8 cellular contexts compared by ENCODE assay signal in genomic region chr6:82365011-82365751, GRCh38. TPM values are rescaled to one million over a fixed set of nuclear protein-coding genes. Genes with fewer than 3 reads are reported as not detected.
DNase-seq lines count a peak whose midpoint lies in the region; ATAC-seq and TF ChIP-seq lines count a peak whose summit lies in the region.

No MANE protein-coding gene starts in this region.

- H3K9me3 ChIP-seq in left ventricle myocardium inferior (replicated peaks), result no peaks in the 10 kb centered on the region
- no peaks in the 10 kb centered on the region for H3K9me3 ChIP-seq in prostate gland

- H3K4me3 ChIP-seq in left ventricle myocardium inferior (peak overlapping the region; percentile 76), prostate gland (peak overlapping the region; percentile 65 to 67)

- no peaks in the 10 kb centered on the region for H3K9me3 Mint-ChIP-seq in activated T-helper 17 cell treated with anti-CD3 and anti-CD28 coated beads, Interleukin-2, amount 50 U/mL, for 72 hours

- DNase-seq in NCI-H82 (lab: John Stamatoyannopoulos, UW) (peak; percentile 41), NCI-H82 treated with DMSO at 0.1 percent for 48 hours (lab: John Stamatoyannopoulos, UW; ENCODE audit: unreplicated experiment) (no peak), HT-29 (ENCODE audit: low spot score) (peak; percentile 20), left ventricle myocardium inferior (no peak), prostate gland (ENCODE audit: low spot score) (peak; percentile 19), OCI-M2 (lab: John Stamatoyannopoulos, UW; ENCODE audit: unreplicated experiment) (no peak)

- intact Hi-C loops in left ventricle myocardium inferior (cut with micrococcal nuclease), result no loop called here
- intact Hi-C loops in prostate gland (cut with DNase I), result no loop called here

- ATAC-seq in activated T-helper 17 cell treated with anti-CD3 and anti-CD28 coated beads, Interleukin-2, amount 50 U/mL, for 72 hours (replicated peaks), result peak; percentile 27
- no peak for ATAC-seq in GM21367 (IDR thresholded peaks at IDR 0.05; ENCODE audit: unreplicated experiment)

- H3K27ac Mint-ChIP-seq in activated T-helper 17 cell treated with anti-CD3 and anti-CD28 coated beads, Interleukin-2, amount 50 U/mL, for 72 hours, result no peak overlapping the region

- TF ChIP-seq CTCF in left ventricle myocardium inferior (IDR thresholded peaks at IDR 0.05; ENCODE audit: borderline replicate concordance), result no peak
- peak in 1 of 4 experiments; percentile 27 for TF ChIP-seq CTCF in prostate gland (IDR thresholded peaks at IDR 0.05)

- H3K27me3 ChIP-seq in left ventricle myocardium inferior (ENCODE audit: low read depth) (peaks cover 76% of the 10 kb centered on the region), prostate gland (replicated peaks; ENCODE audit: insufficient read depth) (no peaks in the 10 kb centered on the region)

- H3K36me3 ChIP-seq in left ventricle myocardium inferior (no peaks in the 10 kb centered on the region), prostate gland (no peaks in the 10 kb centered on the region)

- H3K4me1 Mint-ChIP-seq in activated T-helper 17 cell treated with anti-CD3 and anti-CD28 coated beads, Interleukin-2, amount 50 U/mL, for 72 hours, result peaks cover 9% of the 10 kb centered on the region

- H3K27me3 Mint-ChIP-seq in activated T-helper 17 cell treated with anti-CD3 and anti-CD28 coated beads, Interleukin-2, amount 50 U/mL, for 72 hours, result peaks cover 21% of the 10 kb centered on the region

- peak overlapping the region; percentile 85 for H3K4me3 Mint-ChIP-seq in activated T-helper 17 cell treated with anti-CD3 and anti-CD28 coated beads, Interleukin-2, amount 50 U/mL, for 72 hours

- H3K27ac ChIP-seq in left ventricle myocardium inferior (replicated peaks) (peak overlapping the region; percentile 77), prostate gland (peak overlapping the region; percentile 80)

- H3K4me1 ChIP-seq in left ventricle myocardium inferior (peaks cover 33% of the 10 kb centered on the region), prostate gland (replicated peaks) (no peaks in the 10 kb centered on the region)

- 14% methylated on average over 47 of the region's 67 CpGs for WGBS in prostate gland

- peaks cover 11% of the 10 kb centered on the region for H3K36me3 Mint-ChIP-seq in activated T-helper 17 cell treated with anti-CD3 and anti-CD28 coated beads, Interleukin-2, amount 50 U/mL, for 72 hours (ENCODE audit: low read depth)

- TF ChIP-seq POLR2A in prostate gland (IDR thresholded peaks at IDR 0.05), result peak; percentile 8

RNA-seq across cellular contexts. Expression of gene TPBG, which starts 1.6 kb away (rescaled TPM):
- 12.3 and 13.8 TPM in 2 replicates for total RNA-seq in HT-29 (2014; rRNA removed; shearing (Covaris generic))
- total RNA-seq in activated T-helper 17 cell treated with anti-CD3 and anti-CD28 coated beads, Interleukin-2, amount 50 U/mL, for 72 hours, result 1 to 10 TPM in 1 of 2 donors, under 1 TPM in 1; 0.43 to 1.9 TPM
- 2.6 TPM for total RNA-seq in left ventricle myocardium inferior
- total RNA-seq in prostate gland, result 10 to 100 TPM; 21.0 to 24.7 TPM

Comparison
In these comparisons a context has a peak if more than half of its experiments do, and no peak if none do; other contexts are left out.
1. DNase-seq: peak in NCI-H82 (single experiment), HT-29 (single experiment) and prostate gland (single experiment); none in NCI-H82 treated with DMSO at 0.1 percent for 48 hours (single experiment), left ventricle myocardium inferior (single experiment) and OCI-M2 (single experiment).